Comparison of ENCODE assay signal across 23 cellular contexts in genomic region chr10:123404357-123404756, GRCh38.
"Had no signal": no experiment of that assay in that cellular context is flagged by ENCODE, and none has a peak within 500 bp of the region (broad histone marks: within the 10 kb centered on the region; RNA-seq: fewer than 3 reads in every experiment).

No MANE protein-coding gene starts in this region.

- H3K4me3 ChIP-seq: adrenal gland, Peyer's patch, SJCRH30 had no signal

- H3K27ac Mint-ChIP-seq: activated CD8-positive, alpha-beta T cell treated with anti-CD3 and anti-CD28 coated beads, Interleukin-2, amount 10 ng/mL, durations not matched to agents 7 days and 5 days; activated naive CD8-positive, alpha-beta T cell treated with anti-CD3 and anti-CD28 coated beads, Interleukin-2, amount 10 ng/mL, durations not matched to agents 7 days and 5 days; T-helper 1 cell treated with Interleukin-12 subunit alpha and Interleukin-12 subunit beta and Interleukin-4 antibody, amounts not matched to agents 30 μg/mL and 1 μg/mL, for 36 hours had no signal

- H3K27me3 ChIP-seq: adrenal gland, Peyer's patch, SJCRH30 had no signal

- ATAC-seq: activated CD8-positive, alpha-beta T cell treated with anti-CD3 and anti-CD28 coated beads, Interleukin-2, amount 10 ng/mL, durations not matched to agents 7 days and 5 days had no signal

- H3K4me1 ChIP-seq: adrenal gland, SJCRH30 had no signal

- H3K4me1 Mint-ChIP-seq: activated naive CD8-positive, alpha-beta T cell treated with anti-CD3 and anti-CD28 coated beads, Interleukin-2, amount 10 ng/mL, durations not matched to agents 7 days and 5 days had no signal

- H3K36me3 ChIP-seq: adrenal gland, Peyer's patch, SJCRH30 had no signal

- DNase-seq: activated CD4-positive, alpha-beta T cell treated with anti-CD3 and anti-CD28 coated beads for 48 hours; activated CD4-positive, alpha-beta T cell treated with anti-CD3 and anti-CD28 coated beads, Interleukin-2, amount 50 U/mL, for 4 hours; activated CD4-positive, CD25-positive, alpha-beta regulatory T cell treated with anti-CD3 and anti-CD28 coated beads, Interleukin-2, amount 50 U/mL, for 72 hours; activated CD8-positive, alpha-beta memory T cell treated with anti-CD3 and anti-CD28 coated beads, Interleukin-2, amount 50 U/mL, for 48 hours; activated CD8-positive, alpha-beta T cell treated with anti-CD3 and anti-CD28 coated beads, Interleukin-2, amount 10 ng/mL, durations not matched to agents 7 days and 5 days; activated naive CD4-positive, alpha-beta T cell treated with anti-CD3 and anti-CD28 coated beads, Interleukin-2, amount 50 U/mL, for 16 hours; activated naive CD8-positive, alpha-beta T cell treated with anti-CD3 and anti-CD28 coated beads, Interleukin-2, amount 10 ng/mL, durations not matched to agents 7 days and 5 days; activated T-cell treated with anti-CD3 and anti-CD28 coated beads, Interleukin-2, amount 50 U/mL, for 1 hour; adrenal gland; anterior cingulate cortex; cerebellar nuclear complex; NCI-H1105 treated with DMSO at 0.1 percent for 48 hours; NCI-H146; NCI-H187 treated with DMSO at 0.1 percent for 48 hours; NCI-H2081 treated with DMSO at 0.1 percent for 48 hours; NCI-H446; NCI-H524; Peyer's patch; Right ventricle myocardium superior; SJCRH30 had no signal

- FAIRE-seq: colon had no signal

- H3K4me3 Mint-ChIP-seq: activated CD8-positive, alpha-beta T cell treated with anti-CD3 and anti-CD28 coated beads, Interleukin-2, amount 10 ng/mL, durations not matched to agents 7 days and 5 days; activated naive CD8-positive, alpha-beta T cell treated with anti-CD3 and anti-CD28 coated beads, Interleukin-2, amount 10 ng/mL, durations not matched to agents 7 days and 5 days; T-helper 1 cell treated with Interleukin-12 subunit alpha and Interleukin-12 subunit beta and Interleukin-4 antibody, amounts not matched to agents 30 μg/mL and 1 μg/mL, for 36 hours had no signal

- H3K9me3 ChIP-seq: adrenal gland, Peyer's patch had no signal

- H3K27ac ChIP-seq: adrenal gland, Peyer's patch, RWPE1, SJCRH30 had no signal
